Comparison of ENCODE assay signal across 10 cellular contexts in genomic region chr9:110807956-110808598, GRCh38.
DNase-seq lines count a peak whose midpoint lies in the region; ATAC-seq and TF ChIP-seq lines count a peak whose summit lies in the region.
"Had no signal": no experiment of that assay in that cellular context is flagged by ENCODE, and none has a peak within 500 bp of the region (broad histone marks: within the 10 kb centered on the region; RNA-seq: fewer than 3 reads in every experiment).

No MANE protein-coding gene starts in this region.

- H3K4me1 ChIP-seq in left lung: no peaks in the 10 kb centered on the region

- intact Hi-C loops in left lung (cut with DNase I): no loop called here

- no peak overlapping the region for H3K4me3 Mint-ChIP-seq in activated CD8-positive, alpha-beta T cell treated with anti-CD3 and anti-CD28 coated beads, Interleukin-2, amount 10 ng/mL, durations not matched to agents 7 days and 5 days
- H3K4me3 Mint-ChIP-seq: T-cell had no signal

- no peaks in the 10 kb centered on the region for H3K4me1 Mint-ChIP-seq in activated CD8-positive, alpha-beta T cell treated with anti-CD3 and anti-CD28 coated beads, Interleukin-2, amount 10 ng/mL, durations not matched to agents 7 days and 5 days (ENCODE audit: low read depth)
- H3K4me1 Mint-ChIP-seq: T-cell had no signal

- no peaks in the 10 kb centered on the region for H3K36me3 ChIP-seq in left lung

- no peaks in the 10 kb centered on the region for H3K9me3 Mint-ChIP-seq in activated CD8-positive, alpha-beta T cell treated with anti-CD3 and anti-CD28 coated beads, Interleukin-2, amount 10 ng/mL, durations not matched to agents 7 days and 5 days (ENCODE audit: insufficient read depth)
- H3K9me3 Mint-ChIP-seq: T-cell had no signal

- H3K36me3 Mint-ChIP-seq in activated CD8-positive, alpha-beta T cell treated with anti-CD3 and anti-CD28 coated beads, Interleukin-2, amount 10 ng/mL, durations not matched to agents 7 days and 5 days (ENCODE audit: low read depth): no peaks in the 10 kb centered on the region
- H3K36me3 Mint-ChIP-seq: T-cell had no signal

- H3K9me3 ChIP-seq in left lung: no peaks in the 10 kb centered on the region

- TF ChIP-seq CTCF in GM12864 (IDR thresholded peaks at IDR 0.05; ENCODE audit: low read depth, low read length, missing control alignments): no peak
- TF ChIP-seq CTCF in left lung (IDR thresholded peaks at IDR 0.05): no peak

- no peaks in the 10 kb centered on the region for H3K27me3 Mint-ChIP-seq in activated CD8-positive, alpha-beta T cell treated with anti-CD3 and anti-CD28 coated beads, Interleukin-2, amount 10 ng/mL, durations not matched to agents 7 days and 5 days (ENCODE audit: low read depth)

- POLR2A ChIA-PET in activated CD8-positive, alpha-beta T cell treated with anti-CD3 and anti-CD28 coated beads, Interleukin-2, amount 10 ng/mL, durations not matched to agents 7 days and 5 days (lab: Charles Lee): no interaction called here

- peak; percentile 57 for DNase-seq in GM12864 (ENCODE audit: low read depth)
- no peak for DNase-seq in activated CD8-positive, alpha-beta memory T cell treated with anti-CD3 and anti-CD28 coated beads, Interleukin-2, amount 50 U/mL, for 4 hours
- no peak for DNase-seq in left lung
- no peak for DNase-seq in activated CD8-positive, alpha-beta T cell treated with anti-CD3 and anti-CD28 coated beads, Interleukin-2, amount 10 ng/mL, durations not matched to agents 7 days and 5 days
- no peak for DNase-seq in T-helper 2 cell
- DNase-seq: NCI-H446 treated with DMSO at 0.1 percent for 48 hours, T-cell had no signal

- ATAC-seq in GM19438 (IDR thresholded peaks at IDR 0.05; ENCODE audit: low read depth, unreplicated experiment) (peak; percentile 49), HG02884 (IDR thresholded peaks at IDR 0.05; ENCODE audit: unreplicated experiment) (peak; percentile 63), HG03575 (IDR thresholded peaks at IDR 0.05; ENCODE audit: extremely low read depth, insufficient number of reproducible peaks, low FRiP score, unreplicated experiment) (peak; percentile 32), left lung (no peak)
- ATAC-seq in activated CD8-positive, alpha-beta T cell treated with anti-CD3 and anti-CD28 coated beads, Interleukin-2, amount 10 ng/mL, durations not matched to agents 7 days and 5 days: no peak
- ATAC-seq: T-cell had no signal

- H3K27me3 ChIP-seq in left lung: no peaks in the 10 kb centered on the region

- no peak overlapping the region for H3K27ac Mint-ChIP-seq in activated CD8-positive, alpha-beta T cell treated with anti-CD3 and anti-CD28 coated beads, Interleukin-2, amount 10 ng/mL, durations not matched to agents 7 days and 5 days
- H3K27ac Mint-ChIP-seq: T-cell had no signal

- H3K4me3 ChIP-seq in GM12864 (ENCODE audit: low read depth, low read length) (peak overlapping the region; percentile 25; the same call in 1 of the 2 replicates), left lung (no peak overlapping the region)

- CTCF ChIA-PET in activated CD8-positive, alpha-beta T cell treated with anti-CD3 and anti-CD28 coated beads, Interleukin-2, amount 10 ng/mL, durations not matched to agents 7 days and 5 days (lab: Charles Lee): no interaction called here

- no peak overlapping the region for H3K27ac ChIP-seq in left lung

Comparison
In these comparisons a context has a peak if more than half of its experiments do, and no peak if none do; other contexts are left out.
1. ATAC-seq: peak in GM19438 (single experiment), HG02884 (single experiment) and HG03575 (single experiment); none in left lung (single experiment) and activated CD8-positive, alpha-beta T cell treated with anti-CD3 and anti-CD28 coated beads, Interleukin-2, amount 10 ng/mL, durations not matched to agents 7 days and 5 days (single experiment).